Comparison of ENCODE assay signal across 20 cellular contexts in the genomic region with DNA sequence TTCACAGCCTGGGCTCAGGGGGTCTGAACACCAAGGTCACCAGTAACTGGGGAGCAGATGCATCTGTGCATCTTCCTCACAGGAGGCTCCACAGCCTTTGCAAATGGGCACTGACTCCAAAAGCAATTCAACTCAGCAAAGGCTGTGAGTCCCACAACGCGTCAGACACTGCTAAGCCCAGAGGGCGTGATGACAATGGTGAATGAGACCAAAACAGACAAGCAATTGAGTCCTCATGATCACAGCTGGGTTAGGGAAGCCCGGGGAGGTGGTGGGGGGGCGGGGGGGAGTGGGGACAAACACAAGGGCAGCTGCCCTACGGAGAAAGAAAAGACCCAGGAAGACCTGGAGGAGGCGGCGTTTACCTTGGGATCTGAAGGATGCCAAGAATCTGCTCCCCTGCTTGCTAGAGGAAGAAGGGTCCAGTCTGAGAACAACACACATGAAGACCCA.
DNase-seq lines count a peak whose midpoint lies in the region; ATAC-seq and TF ChIP-seq lines count a peak whose summit lies in the region.
"Had no signal": no experiment of that assay in that cellular context is flagged by ENCODE, and none has a peak within 500 bp of the region (broad histone marks: within the 10 kb centered on the region; RNA-seq: fewer than 3 reads in every experiment).

No MANE protein-coding gene starts in this region.

- H3K9me3 ChIP-seq in HUES48 (ENCODE audit: control insufficient read depth, insufficient read depth, low read length) (no peaks in the 10 kb centered on the region), smooth muscle cell (replicated peaks; ENCODE audit: low read depth) (no peaks in the 10 kb centered on the region)
- H3K9me3 ChIP-seq: pancreas, right lobe of liver, tibial artery had no signal

- no peak overlapping the region for H3K9ac ChIP-seq in HUES48 (ENCODE audit: low read depth, low read length)
- no peak overlapping the region for H3K9ac ChIP-seq in mesendoderm (ENCODE audit: low read length)
- H3K9ac ChIP-seq in smooth muscle cell (ENCODE audit: low read depth): no peak overlapping the region
- H3K9ac ChIP-seq: KMS-11 had no signal

- no peak overlapping the region for H2BK15ac ChIP-seq in mesendoderm (replicated peaks; ENCODE audit: low read depth)

- no peaks in the 10 kb centered on the region for H3K79me1 ChIP-seq in mesendoderm (ENCODE audit: low read length)

- no CpG with 5 or more reads among the region's 8 CpGs for WGBS in mesendoderm (ENCODE audit: extremely low coverage, insufficient coverage, low lambda C conversion rate)
- WGBS in smooth muscle cell (ENCODE audit: low lambda C conversion rate): 46% methylated on average over 8 of the region's 8 CpGs

- no peak overlapping the region for H2BK120ac ChIP-seq in mesendoderm (ENCODE audit: low read depth, low read length)

- H3K18ac ChIP-seq in mesendoderm (ENCODE audit: low read length): no peak overlapping the region

- H3F3A ChIP-seq in smooth muscle cell (ENCODE audit: low read depth): no peaks in the 10 kb centered on the region

- intact Hi-C loops in dorsolateral prefrontal cortex (cut with DNase I): loop anchor here (2.0 to 10.0 kb wide), 3 partner anchors 62 to 64 kb away; a partner anchor contains a TSS

- H4K8ac ChIP-seq in mesendoderm (ENCODE audit: low read depth, low read length): no peak overlapping the region

- H3K4me2 ChIP-seq in mesendoderm (ENCODE audit: low read length) (no peak overlapping the region), smooth muscle cell (no peak overlapping the region)
- H3K4me2 ChIP-seq: KMS-11 had no signal

- no peaks in the 10 kb centered on the region for H4K20me1 ChIP-seq in smooth muscle cell (ENCODE audit: low read depth)

- H3K4me1 ChIP-seq in HUES48 (ENCODE audit: control insufficient read depth, insufficient read depth, low read length) (peaks cover 16% of the 10 kb centered on the region), mesendoderm (ENCODE audit: control insufficient read depth, low read depth, low read length) (peaks cover 5% of the 10 kb centered on the region), smooth muscle cell (ENCODE audit: low read depth) (no peaks in the 10 kb centered on the region)
- H3K4me1 ChIP-seq: pancreas, right lobe of liver, tibial artery had no signal

- H3K36me3 ChIP-seq in HUES48 (ENCODE audit: control insufficient read depth, insufficient read depth, low read length): no peaks in the 10 kb centered on the region
- no peaks in the 10 kb centered on the region for H3K36me3 ChIP-seq in mesendoderm (ENCODE audit: control insufficient read depth, insufficient read depth, low read length)
- H3K36me3 ChIP-seq in smooth muscle cell (ENCODE audit: low read depth): no peaks in the 10 kb centered on the region
- H3K36me3 ChIP-seq: pancreas, right lobe of liver, tibial artery had no signal

- H3K27ac ChIP-seq in HUES48 (ENCODE audit: low read depth, low read length): peak overlapping the region; percentile 40
- H3K27ac ChIP-seq in dorsolateral prefrontal cortex: peak overlapping the region; percentile 41 to 97 (median 91)
- H3K27ac ChIP-seq in mesendoderm (ENCODE audit: low read depth, low read length): no peak overlapping the region
- peak overlapping the region; percentile 97 for H3K27ac ChIP-seq in substantia nigra (ENCODE audit: low read depth, low read length, poor library complexity, severe bottlenecking)
- H3K27ac ChIP-seq in smooth muscle cell (ENCODE audit: low read depth): no peak overlapping the region
- H3K27ac ChIP-seq: KMS-11, pancreas, right lobe of liver, tibial artery had no signal

- H3K27me3 ChIP-seq in HUES48 (ENCODE audit: control insufficient read depth, insufficient read depth, low read length) (peaks cover 6% of the 10 kb centered on the region), dorsolateral prefrontal cortex (no peaks in the 10 kb centered on the region), mesendoderm (ENCODE audit: insufficient read depth, low read length, poor library complexity) (no peaks in the 10 kb centered on the region), smooth muscle cell (ENCODE audit: low read depth) (no peaks in the 10 kb centered on the region)
- H3K27me3 ChIP-seq: pancreas, right lobe of liver, tibial artery had no signal

- H3K4me3 ChIP-seq in HUES48 (ENCODE audit: low read depth, low read length): no peak overlapping the region
- peak overlapping the region in 56 of 59 donors; percentile 14 to 69 (median 46) for H3K4me3 ChIP-seq in dorsolateral prefrontal cortex
- no peak overlapping the region for H3K4me3 ChIP-seq in mesendoderm (ENCODE audit: low read length)
- no peak overlapping the region for H3K4me3 ChIP-seq in smooth muscle cell
- H3K4me3 ChIP-seq: pancreas, right lobe of liver, tibial artery had no signal

- no peak overlapping the region for H3K23ac ChIP-seq in mesendoderm (ENCODE audit: low read length)

- no peak overlapping the region for H2AK5ac ChIP-seq in mesendoderm (ENCODE audit: low read length)

- no peak overlapping the region for H4K5ac ChIP-seq in mesendoderm (ENCODE audit: low read length)

- H3K79me2 ChIP-seq in mesendoderm (ENCODE audit: control insufficient read depth, insufficient read depth, low read length) (no peaks in the 10 kb centered on the region), smooth muscle cell (ENCODE audit: low read depth) (no peaks in the 10 kb centered on the region)

- H3K56ac ChIP-seq in mesendoderm (ENCODE audit: low read length): peak overlapping the region; percentile 2

- no peak overlapping the region for H2BK5ac ChIP-seq in mesendoderm (ENCODE audit: low read length)

- no peak overlapping the region for H2AFZ ChIP-seq in smooth muscle cell (ENCODE audit: low read depth)

- no peak overlapping the region for H3K4ac ChIP-seq in mesendoderm (ENCODE audit: low read depth, low read length)

- ATAC-seq in HG03139 (IDR thresholded peaks at IDR 0.05; ENCODE audit: unreplicated experiment) (no peak), HG02870 (IDR thresholded peaks at IDR 0.05; ENCODE audit: unreplicated experiment) (no peak)
- ATAC-seq: activated T-cell treated with anti-CD3 and anti-CD28 coated beads, Interleukin-2, amount 50 U/mL, for 4 hours; naive thymus-derived CD4-positive, alpha-beta T cell; pancreas had no signal

- DNase-seq in dorsolateral prefrontal cortex: peak in 7 of 10 donors; percentile 49 to 84 (median 69)
- peak; percentile 65 for DNase-seq in mesendoderm
- DNase-seq in substantia nigra (lab: John Stamatoyannopoulos, UW): peak in 45 of 49 donors; percentile 14 to 80 (median 63)
- no peak for DNase-seq in smooth muscle cell (lab: John Stamatoyannopoulos, UW; ENCODE audit: unreplicated experiment)
- DNase-seq: activated CD4-positive, alpha-beta T cell treated with anti-CD3 and anti-CD28 coated beads for 48 hours; activated T-cell treated with anti-CD3 and anti-CD28 coated beads, Interleukin-2, amount 50 U/mL, for 4 hours; CD4-positive, CD25-positive, alpha-beta regulatory T cell; cortex of kidney; EL; naive thymus-derived CD4-positive, alpha-beta T cell; NCI-H1436 treated with DMSO at 0.1 percent for 48 hours; NCI-H526; pancreas; right lobe of liver; stimulated activated naive CD8-positive, alpha-beta T cell treated with anti-CD3 and anti-CD28 coated beads, Interleukin-15, Interleukin-2, amounts not matched to agents 100 U/mL and 50 U/mL, for 24 hours; tibial artery had no signal

- TF ChIP-seq CTCF in dorsolateral prefrontal cortex (IDR thresholded peaks at IDR 0.05 in 54 of 56, conservative IDR thresholded peaks at IDR 0.05 in 2 of 56; ENCODE audit: low read depth in 1 of 56, partially characterized antibody in 56 of 56): peak in 2 of 56 donors; percentile 8 to 23
- no peak for TF ChIP-seq CTCF in smooth muscle cell (IDR thresholded peaks at IDR 0.05; ENCODE audit: borderline replicate concordance, insufficient read depth, poor library complexity, severe bottlenecking)

Comparison
In these comparisons a context has a peak if more than half of its experiments do, and no peak if none do; other contexts are left out.
1. H3K27ac ChIP-seq: peak in HUES48 (single experiment), dorsolateral prefrontal cortex (59 of 59) and substantia nigra (single experiment); none in mesendoderm (single experiment) and smooth muscle cell (single experiment).
2. H3K4me3 ChIP-seq: peak in dorsolateral prefrontal cortex (56 of 59); none in HUES48 (single experiment), mesendoderm (single experiment) and smooth muscle cell (single experiment).